ENCODE assay signal across 8 cellular contexts in the genomic region with DNA sequence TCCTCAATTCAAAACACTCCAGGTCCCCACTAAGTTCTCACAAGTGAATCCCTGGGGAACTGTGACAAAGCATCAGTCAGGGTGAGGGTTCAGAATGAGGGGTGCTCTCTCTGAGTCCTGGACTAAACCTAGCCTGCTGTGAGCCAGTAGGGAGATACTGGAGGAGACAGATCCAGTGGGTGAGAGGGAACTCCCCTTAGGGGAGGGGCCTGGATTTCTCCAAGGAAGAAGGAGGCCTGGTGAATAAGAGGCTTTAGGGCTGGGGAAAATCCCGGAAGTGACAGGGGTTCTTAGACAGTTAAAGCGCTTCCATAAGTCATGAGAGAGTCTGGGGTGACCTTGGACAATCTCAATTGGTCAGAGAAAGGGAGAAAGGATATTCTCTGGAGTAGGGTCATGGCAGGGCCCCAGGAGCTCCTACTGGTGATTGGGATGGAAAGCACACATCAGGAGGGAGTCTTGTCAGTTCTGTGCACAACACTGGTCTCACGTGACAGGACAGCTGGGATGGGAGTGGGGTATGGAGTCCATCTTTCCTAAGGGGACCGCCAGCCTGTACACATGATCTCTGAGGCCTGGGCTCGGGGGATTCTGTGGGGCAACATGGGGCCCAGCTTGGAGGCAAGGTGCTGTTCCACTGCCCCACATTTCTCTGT. TPM values are rescaled to one million over a fixed set of nuclear protein-coding genes. Genes with fewer than 3 reads are reported as not detected.
A peak's percentile ranks its signal among the peaks of the same experiment; 100 is the strongest.
DNase-seq lines count a peak whose midpoint lies in the region; ATAC-seq and TF ChIP-seq lines count a peak whose summit lies in the region.

No MANE protein-coding gene starts in this region.

- 0 out of 2 replicates have a peak overlapping the region, but pooled peaks have one; percentile 36 for H3K27ac Mint-ChIP-seq in WTC11

- DNase-seq in NCI-H2227 (lab: John Stamatoyannopoulos, UW; ENCODE audit: unreplicated experiment) (peak; percentile 7), NCI-H2227 treated with DMSO at 0.1 percent for 48 hours (lab: John Stamatoyannopoulos, UW) (no peak), WTC11 (ENCODE audit: low spot score) (no peak), glomerular visceral epithelial cell (ENCODE audit: extremely low spot score) (peak; percentile 83), renal cortical epithelial cell (ENCODE audit: low read depth) (peak; percentile 84), HEK293T (ENCODE audit: extremely low spot score) (no peak), MV-4-11 (lab: John Stamatoyannopoulos, UW) (no peak)

- TF ChIP-seq CTCF in WTC11 (IDR thresholded peaks at IDR 0.05), result no peak

- CTCF ChIA-PET in WTC11 (lab: Charles Lee), result interaction anchor here (0.6 to 7.8 kb wide), 3 partner anchors 35 to 100 kb away, joined by 3 to 193 read pairs (median 4); a partner anchor contains a TSS
- CTCF ChIA-PET in HEK293T (lab: Yijun Ruan, JAX), result interaction anchor here (1.5 kb wide), 1 partner anchor 37 kb away, joined by 7 read pairs; no protein-coding TSS in a partner anchor

- H3K36me3 Mint-ChIP-seq in WTC11, result no peaks in the 10 kb centered on the region

- H3K4me1 Mint-ChIP-seq in WTC11, result peaks cover 28% of the 10 kb centered on the region

- POLR2A ChIA-PET in WTC11 (lab: Charles Lee), result no interaction called here
- POLR2A ChIA-PET in HEK293T (lab: Yijun Ruan, JAX), result interaction anchor here (3.7 kb wide), 1 partner anchor 31 kb away, joined by 31 read pairs; a partner anchor contains a TSS

- peak overlapping the region; percentile 75 for H3K4me3 Mint-ChIP-seq in WTC11

- H3K27me3 Mint-ChIP-seq in WTC11 (ENCODE audit: low read depth), result no peaks in the 10 kb centered on the region

- no peaks in the 10 kb centered on the region for H3K9me3 Mint-ChIP-seq in WTC11

- ATAC-seq in WTC11 (no peak), HG03439 (IDR thresholded peaks at IDR 0.05; ENCODE audit: unreplicated experiment) (no peak)

TF ChIP-seq in WTC11, 78 proteins besides CTCF, POLR2A, EP300 and RAD21 (continues in another document):
- TF ChIP-seq, protein P1, sequence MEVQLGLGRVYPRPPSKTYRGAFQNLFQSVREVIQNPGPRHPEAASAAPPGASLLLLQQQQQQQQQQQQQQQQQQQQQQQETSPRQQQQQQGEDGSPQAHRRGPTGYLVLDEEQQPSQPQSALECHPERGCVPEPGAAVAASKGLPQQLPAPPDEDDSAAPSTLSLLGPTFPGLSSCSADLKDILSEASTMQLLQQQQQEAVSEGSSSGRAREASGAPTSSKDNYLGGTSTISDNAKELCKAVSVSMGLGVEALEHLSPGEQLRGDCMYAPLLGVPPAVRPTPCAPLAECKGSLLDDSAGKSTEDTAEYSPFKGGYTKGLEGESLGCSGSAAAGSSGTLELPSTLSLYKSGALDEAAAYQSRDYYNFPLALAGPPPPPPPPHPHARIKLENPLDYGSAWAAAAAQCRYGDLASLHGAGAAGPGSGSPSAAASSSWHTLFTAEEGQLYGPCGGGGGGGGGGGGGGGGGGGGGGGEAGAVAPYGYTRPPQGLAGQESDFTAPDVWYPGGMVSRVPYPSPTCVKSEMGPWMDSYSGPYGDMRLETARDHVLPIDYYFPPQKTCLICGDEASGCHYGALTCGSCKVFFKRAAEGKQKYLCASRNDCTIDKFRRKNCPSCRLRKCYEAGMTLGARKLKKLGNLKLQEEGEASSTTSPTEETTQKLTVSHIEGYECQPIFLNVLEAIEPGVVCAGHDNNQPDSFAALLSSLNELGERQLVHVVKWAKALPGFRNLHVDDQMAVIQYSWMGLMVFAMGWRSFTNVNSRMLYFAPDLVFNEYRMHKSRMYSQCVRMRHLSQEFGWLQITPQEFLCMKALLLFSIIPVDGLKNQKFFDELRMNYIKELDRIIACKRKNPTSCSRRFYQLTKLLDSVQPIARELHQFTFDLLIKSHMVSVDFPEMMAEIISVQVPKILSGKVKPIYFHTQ (CRISPR knock-in tag; IDR thresholded peaks at IDR 0.05), result no peak
- no peak for TF ChIP-seq ELF4 (CRISPR knock-in tag; IDR thresholded peaks at IDR 0.05; ENCODE audit: low read depth)
- no peak for TF ChIP-seq IRF2 (CRISPR knock-in tag; IDR thresholded peaks at IDR 0.05; ENCODE audit: borderline replicate concordance, low read depth)
- TF ChIP-seq, protein P2, sequence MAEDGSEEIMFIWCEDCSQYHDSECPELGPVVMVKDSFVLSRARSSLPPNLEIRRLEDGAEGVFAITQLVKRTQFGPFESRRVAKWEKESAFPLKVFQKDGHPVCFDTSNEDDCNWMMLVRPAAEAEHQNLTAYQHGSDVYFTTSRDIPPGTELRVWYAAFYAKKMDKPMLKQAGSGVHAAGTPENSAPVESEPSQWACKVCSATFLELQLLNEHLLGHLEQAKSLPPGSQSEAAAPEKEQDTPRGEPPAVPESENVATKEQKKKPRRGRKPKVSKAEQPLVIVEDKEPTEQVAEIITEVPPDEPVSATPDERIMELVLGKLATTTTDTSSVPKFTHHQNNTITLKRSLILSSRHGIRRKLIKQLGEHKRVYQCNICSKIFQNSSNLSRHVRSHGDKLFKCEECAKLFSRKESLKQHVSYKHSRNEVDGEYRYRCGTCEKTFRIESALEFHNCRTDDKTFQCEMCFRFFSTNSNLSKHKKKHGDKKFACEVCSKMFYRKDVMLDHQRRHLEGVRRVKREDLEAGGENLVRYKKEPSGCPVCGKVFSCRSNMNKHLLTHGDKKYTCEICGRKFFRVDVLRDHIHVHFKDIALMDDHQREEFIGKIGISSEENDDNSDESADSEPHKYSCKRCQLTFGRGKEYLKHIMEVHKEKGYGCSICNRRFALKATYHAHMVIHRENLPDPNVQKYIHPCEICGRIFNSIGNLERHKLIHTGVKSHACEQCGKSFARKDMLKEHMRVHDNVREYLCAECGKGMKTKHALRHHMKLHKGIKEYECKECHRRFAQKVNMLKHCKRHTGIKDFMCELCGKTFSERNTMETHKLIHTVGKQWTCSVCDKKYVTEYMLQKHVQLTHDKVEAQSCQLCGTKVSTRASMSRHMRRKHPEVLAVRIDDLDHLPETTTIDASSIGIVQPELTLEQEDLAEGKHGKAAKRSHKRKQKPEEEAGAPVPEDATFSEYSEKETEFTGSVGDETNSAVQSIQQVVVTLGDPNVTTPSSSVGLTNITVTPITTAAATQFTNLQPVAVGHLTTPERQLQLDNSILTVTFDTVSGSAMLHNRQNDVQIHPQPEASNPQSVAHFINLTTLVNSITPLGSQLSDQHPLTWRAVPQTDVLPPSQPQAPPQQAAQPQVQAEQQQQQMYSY (CRISPR knock-in tag; IDR thresholded peaks at IDR 0.05), result no peak

TF ChIP-seq in HEK293T, 16 proteins besides CTCF, POLR2A, EP300 and RAD21:
- TF ChIP-seq FOXM1 (IDR thresholded peaks at IDR 0.05; ENCODE audit: borderline replicate concordance), result no peak
- TF ChIP-seq, protein P3, sequence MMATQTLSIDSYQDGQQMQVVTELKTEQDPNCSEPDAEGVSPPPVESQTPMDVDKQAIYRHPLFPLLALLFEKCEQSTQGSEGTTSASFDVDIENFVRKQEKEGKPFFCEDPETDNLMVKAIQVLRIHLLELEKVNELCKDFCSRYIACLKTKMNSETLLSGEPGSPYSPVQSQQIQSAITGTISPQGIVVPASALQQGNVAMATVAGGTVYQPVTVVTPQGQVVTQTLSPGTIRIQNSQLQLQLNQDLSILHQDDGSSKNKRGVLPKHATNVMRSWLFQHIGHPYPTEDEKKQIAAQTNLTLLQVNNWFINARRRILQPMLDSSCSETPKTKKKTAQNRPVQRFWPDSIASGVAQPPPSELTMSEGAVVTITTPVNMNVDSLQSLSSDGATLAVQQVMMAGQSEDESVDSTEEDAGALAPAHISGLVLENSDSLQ (IDR thresholded peaks at IDR 0.05), result no peak
- TF ChIP-seq HDGF (IDR thresholded peaks at IDR 0.05; ENCODE audit: borderline replicate concordance), result no peak
- no peak for TF ChIP-seq CTBP1 (IDR thresholded peaks at IDR 0.05; ENCODE audit: borderline replicate concordance)
- TF ChIP-seq BHLHE40 (IDR thresholded peaks at IDR 0.05; ENCODE audit: borderline replicate concordance), result no peak
- no peak for TF ChIP-seq LEF1 (IDR thresholded peaks at IDR 0.05; ENCODE audit: borderline replicate concordance)
- no peak for TF ChIP-seq FOXA1 (IDR thresholded peaks at IDR 0.05)
- no peak for TF ChIP-seq ARNT (IDR thresholded peaks at IDR 0.05)
TF ChIP-seq in HEK293T: peak in this region for 0.

RNA-seq across cellular contexts. Expression of a gene that starts 1.5 kb away (rescaled TPM):
- total RNA-seq in WTC11 (2021) (7.5 to 11.1 TPM (median 9.6 TPM) in 3 replicates), renal cortical epithelial cell (21.4 and 23.6 TPM in 2 replicates)

RNA-seq across cellular contexts. Expression of a gene that starts 31.5 kb away (rescaled TPM):
- total RNA-seq in WTC11 (2021) (214 to 272 TPM (median 227 TPM) in 3 replicates), renal cortical epithelial cell (9.6 and 42.1 TPM in 2 replicates)

RNA-seq across cellular contexts. Expression of a gene that starts 31.6 kb away (rescaled TPM):
- total RNA-seq in WTC11 (2021), result 3.8 to 6.5 TPM (median 4.2 TPM) in 3 replicates
- total RNA-seq in renal cortical epithelial cell, result 2.6 and 12.1 TPM in 2 replicates

RNA-seq across cellular contexts. Expression of a gene that starts 35.9 kb away (rescaled TPM):
- 15.8 to 18.6 TPM (median 16.0 TPM) in 3 replicates for total RNA-seq in WTC11 (2021)
- total RNA-seq in renal cortical epithelial cell, result 9.8 and 13.0 TPM in 2 replicates

RNA-seq across cellular contexts. Expression of a gene that starts 58.5 kb away (rescaled TPM):
- total RNA-seq in WTC11 (2021) (not detected in 3 replicates), renal cortical epithelial cell (not detected in 2 replicates)

Comparison
In these comparisons a context has a peak if more than half of its experiments do, and no peak if none do; other contexts are left out.
1. DNase-seq: peak in NCI-H2227 (single experiment), glomerular visceral epithelial cell (single experiment) and renal cortical epithelial cell (single experiment); none in NCI-H2227 treated with DMSO at 0.1 percent for 48 hours (single experiment), WTC11 (single experiment), HEK293T (single experiment) and MV-4-11 (single experiment).